27 cellular contexts compared by ENCODE assay signal in genomic region chr2:240873098-240873788, GRCh38. TPM values are rescaled to one million over a fixed set of nuclear protein-coding genes. Genes with fewer than 3 reads are reported as not detected.
"Had no signal": no experiment of that assay in that cellular context is flagged by ENCODE, and none has a peak within 500 bp of the region (broad histone marks: within the 10 kb centered on the region; RNA-seq: fewer than 3 reads in every experiment).

No MANE protein-coding gene starts in this region.

- H3K27me3 ChIP-seq: breast epithelium had no signal

- FAIRE-seq: astrocyte, frontal cortex, keratinocyte had no signal

- H3K27ac Mint-ChIP-seq: activated CD4-positive, alpha-beta T cell treated with anti-CD3 and anti-CD28 coated beads, Interleukin-2, amount 10 ng/mL, durations not matched to agents 7 days and 5 days; activated naive CD4-positive, alpha-beta T cell treated with anti-CD3 and anti-CD28 coated beads, Interleukin-2, amount 50 U/mL, for 24 hours; stimulated activated effector memory CD8-positive, alpha-beta T cell treated with anti-CD3 and anti-CD28 coated beads, Interleukin-12 subunit alpha, Interleukin-12 subunit beta, amount 100 ng/mL, for 72 hours; T-cell had no signal

- H3K9me3 Mint-ChIP-seq: activated CD4-positive, alpha-beta T cell treated with anti-CD3 and anti-CD28 coated beads, Interleukin-2, amount 10 ng/mL, durations not matched to agents 7 days and 5 days; activated naive CD4-positive, alpha-beta T cell treated with anti-CD3 and anti-CD28 coated beads, Interleukin-2, amount 50 U/mL, for 24 hours; activated T-cell treated with anti-CD3 and anti-CD28 coated beads, Interleukin-2, amount 50 U/mL, for 4 hours; naive B cell; neural crest cell; stimulated activated effector memory CD8-positive, alpha-beta T cell treated with anti-CD3 and anti-CD28 coated beads, Interleukin-12 subunit alpha, Interleukin-12 subunit beta, amount 100 ng/mL, for 72 hours; T-cell had no signal

- H3K4me3 ChIP-seq: breast epithelium, left ventricle myocardium inferior, mucosa of descending colon, psoas muscle, smooth muscle cell, stomach had no signal

- DNase-seq: activated CD4-positive, alpha-beta T cell treated with anti-CD3 and anti-CD28 coated beads, Interleukin-2, amount 10 ng/mL, durations not matched to agents 7 days and 5 days; activated CD8-positive, alpha-beta memory T cell treated with anti-CD3 and anti-CD28 coated beads, Interleukin-2, amount 50 U/mL, for 4 hours; activated T-cell treated with anti-CD3 and anti-CD28 coated beads, Interleukin-2, amount 50 U/mL, for 4 hours; cerebellar nuclear complex; effector CD4-positive, alpha-beta T cell; left ventricle myocardium inferior; mesenchymal stem cell; naive B cell; psoas muscle; stimulated activated CD4-positive, alpha-beta T cell treated with anti-CD3 and anti-CD28 coated beads, Interleukin-4, amount 100 ng/mL, for 24 hours; stomach; T-cell; trophoblast cell had no signal

- H3K36me3 ChIP-seq: breast epithelium, left ventricle myocardium inferior, stomach had no signal

- H3K36me3 Mint-ChIP-seq: activated naive CD4-positive, alpha-beta T cell treated with anti-CD3 and anti-CD28 coated beads, Interleukin-2, amount 50 U/mL, for 24 hours; naive B cell; stimulated activated effector memory CD8-positive, alpha-beta T cell treated with anti-CD3 and anti-CD28 coated beads, Interleukin-12 subunit alpha, Interleukin-12 subunit beta, amount 100 ng/mL, for 72 hours; T-cell had no signal

- H3K27me3 Mint-ChIP-seq: activated CD4-positive, alpha-beta T cell treated with anti-CD3 and anti-CD28 coated beads, Interleukin-2, amount 10 ng/mL, durations not matched to agents 7 days and 5 days; activated naive CD4-positive, alpha-beta T cell treated with anti-CD3 and anti-CD28 coated beads, Interleukin-2, amount 50 U/mL, for 24 hours had no signal

- H3K27ac ChIP-seq: breast epithelium, left ventricle myocardium inferior, psoas muscle had no signal

- ATAC-seq: activated CD4-positive, CD25-positive, alpha-beta regulatory T cell treated with anti-CD3 and anti-CD28 coated beads, Interleukin-2, amount 50 U/mL, for 24 hours; activated T-cell treated with anti-CD3 and anti-CD28 coated beads, Interleukin-2, amount 50 U/mL, for 4 hours; psoas muscle; stimulated activated effector memory CD8-positive, alpha-beta T cell treated with anti-CD3 and anti-CD28 coated beads, Interleukin-12 subunit alpha, Interleukin-12 subunit beta, amount 100 ng/mL, for 72 hours; T-cell had no signal

- H3K9me3 ChIP-seq: breast epithelium, left ventricle myocardium inferior, mucosa of descending colon, psoas muscle, stomach had no signal

- H3K4me1 ChIP-seq: breast epithelium, left ventricle myocardium inferior, psoas muscle had no signal

- H3K4me3 Mint-ChIP-seq: activated CD4-positive, alpha-beta T cell treated with anti-CD3 and anti-CD28 coated beads, Interleukin-2, amount 10 ng/mL, durations not matched to agents 7 days and 5 days; activated naive CD4-positive, alpha-beta T cell treated with anti-CD3 and anti-CD28 coated beads, Interleukin-2, amount 50 U/mL, for 24 hours; activated T-cell treated with anti-CD3 and anti-CD28 coated beads, Interleukin-2, amount 50 U/mL, for 4 hours; naive B cell; neural crest cell; stimulated activated effector memory CD8-positive, alpha-beta T cell treated with anti-CD3 and anti-CD28 coated beads, Interleukin-12 subunit alpha, Interleukin-12 subunit beta, amount 100 ng/mL, for 72 hours; T-cell had no signal

- H3K4me2 ChIP-seq: smooth muscle cell had no signal

- H3K4me1 Mint-ChIP-seq: activated CD4-positive, alpha-beta T cell treated with anti-CD3 and anti-CD28 coated beads, Interleukin-2, amount 10 ng/mL, durations not matched to agents 7 days and 5 days; activated naive CD4-positive, alpha-beta T cell treated with anti-CD3 and anti-CD28 coated beads, Interleukin-2, amount 50 U/mL, for 24 hours; naive B cell; neural crest cell; stimulated activated effector memory CD8-positive, alpha-beta T cell treated with anti-CD3 and anti-CD28 coated beads, Interleukin-12 subunit alpha, Interleukin-12 subunit beta, amount 100 ng/mL, for 72 hours; T-cell had no signal

RNA-seq across cellular contexts. Expression of gene AGXT, which starts 4.6 kb away (rescaled TPM):
- total RNA-seq: activated CD4-positive, alpha-beta T cell treated with anti-CD3 and anti-CD28 coated beads, Interleukin-2, amount 10 ng/mL, durations not matched to agents 7 days and 5 days; astrocyte; frontal cortex; left ventricle myocardium inferior; neural crest cell; osteocyte; sciatic nerve; smooth muscle cell; stomach; temporal lobe had no signal
- polyA plus RNA-seq: esophagus, keratinocyte, smooth muscle cell, stomach had no signal

RNA-seq across cellular contexts. Expression of gene MAB21L4, which starts 22.7 kb away (rescaled TPM):
- total RNA-seq: activated CD4-positive, alpha-beta T cell treated with anti-CD3 and anti-CD28 coated beads, Interleukin-2, amount 10 ng/mL, durations not matched to agents 7 days and 5 days; activated T-cell treated with anti-CD3 and anti-CD28 coated beads, Interleukin-2, amount 50 U/mL, for 4 hours; frontal cortex; left ventricle myocardium inferior; neural crest cell; osteocyte; psoas muscle; sciatic nerve; T-cell; temporal lobe had no signal
- polyA plus RNA-seq: psoas muscle had no signal

RNA-seq across cellular contexts. Expression of gene CROCC2, which starts 32.9 kb away (rescaled TPM):
- total RNA-seq: activated CD4-positive, alpha-beta T cell treated with anti-CD3 and anti-CD28 coated beads, Interleukin-2, amount 10 ng/mL, durations not matched to agents 7 days and 5 days; activated T-cell treated with anti-CD3 and anti-CD28 coated beads, Interleukin-2, amount 50 U/mL, for 4 hours; astrocyte; frontal cortex; left ventricle myocardium inferior; neural crest cell; osteocyte; psoas muscle; smooth muscle cell; T-cell; temporal lobe had no signal
- polyA plus RNA-seq: keratinocyte, smooth muscle cell had no signal

RNA-seq across cellular contexts. Expression of gene KIF1A, which starts 53.2 kb away (rescaled TPM):
- polyA plus RNA-seq: keratinocyte had no signal
